ENCODE assay signal across 1 cellular context in the genomic region with DNA sequence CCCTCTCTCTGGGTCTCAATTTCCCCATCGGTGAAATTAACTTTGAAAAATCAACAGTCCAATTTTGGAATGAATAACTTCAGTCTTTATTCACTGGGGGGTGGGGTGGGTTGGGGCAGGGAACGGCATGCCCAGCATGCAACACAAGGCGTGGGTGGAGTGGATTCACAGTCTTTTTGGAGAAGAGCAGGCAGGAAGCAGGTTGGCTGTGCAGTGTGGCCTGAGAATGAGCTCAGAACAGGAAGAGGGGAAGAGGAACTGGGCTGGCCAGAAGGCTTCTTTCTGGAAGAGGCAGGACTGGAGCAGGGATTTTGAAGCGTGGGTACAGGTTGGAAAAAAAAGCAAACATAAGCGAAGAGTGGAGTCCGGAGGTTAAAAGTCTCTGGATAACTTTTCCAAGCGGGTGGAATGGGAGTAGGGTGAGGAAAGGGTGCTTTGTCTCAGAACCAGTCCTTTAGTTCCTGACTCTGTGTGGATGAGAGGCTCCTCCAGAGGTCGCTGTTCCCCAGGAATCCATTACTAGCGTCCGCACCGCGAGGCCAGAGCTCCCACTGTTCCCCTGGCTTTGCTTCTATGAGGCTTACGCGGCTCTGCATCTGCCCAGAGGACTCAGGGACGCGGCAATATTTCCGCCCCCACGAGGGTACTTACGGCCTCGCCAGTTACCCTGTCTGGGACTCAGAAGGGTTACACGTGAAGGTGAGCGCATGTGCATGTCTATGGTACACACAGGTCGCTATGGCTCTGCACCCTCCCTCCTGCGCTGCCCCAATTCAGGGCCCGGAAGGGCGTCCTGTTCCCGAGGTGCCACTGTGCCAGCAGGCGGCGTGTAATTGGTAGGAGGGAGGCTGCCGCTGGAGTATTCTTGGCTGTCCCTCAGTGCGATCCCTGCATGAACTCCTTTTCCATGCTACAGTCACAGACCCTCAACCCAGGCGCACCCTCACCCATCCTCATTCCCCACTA.
A peak's percentile ranks its signal among the peaks of the same experiment; 100 is the strongest.
TF ChIP-seq lines count a peak whose summit lies in the region.

No MANE protein-coding gene starts in this region.

TF ChIP-seq in K562, 482 proteins besides CTCF, POLR2A, EP300 and RAD21 (continued from another document):
- TF ChIP-seq MGA (IDR thresholded peaks at IDR 0.05) (peak; percentile 28; the same call in 1 of the 2 replicates), TEAD1 (CRISPR knock-in tag; IDR thresholded peaks at IDR 0.05) (peak in 1 of 2 experiments; percentile 39; a peak in 1 of 4 replicates), SPI1 (IDR thresholded peaks at IDR 0.05; ENCODE audit: borderline replicate concordance, low read depth, low read length) (peak; percentile 89), MYC (IDR thresholded peaks at IDR 0.05; ENCODE audit: low read depth, low read length) (peak; percentile 58; the same call in 1 of the 2 replicates), MYC (CRISPR knock-in tag; IDR thresholded peaks at IDR 0.05; ENCODE audit: borderline replicate concordance, low read depth) (no peak), ZBTB7A (IDR thresholded peaks at IDR 0.05; ENCODE audit: borderline replicate concordance, control insufficient read depth, low read depth, low read length) (0 out of 2 replicates have a peak, but pooled peaks have one; percentile 14), DPF2 (IDR thresholded peaks at IDR 0.05) (0 out of 2 replicates have a peak, but pooled peaks have one; percentile 17), EGR1 (conservative IDR thresholded peaks at IDR 0.05) (peak; percentile 54), YY1 (IDR thresholded peaks at IDR 0.05; ENCODE audit: borderline replicate concordance in 1 of 3, control insufficient read depth in 1 of 3, extremely low read depth in 1 of 3, insufficient read depth in 3 of 3, insufficient read length in 1 of 3, insufficient replicate concordance in 2 of 3, low read depth in 1 of 3, low read length in 2 of 3) (peak in 2 of 3 experiments; percentile 52 to 77), RBFOX2 (IDR thresholded peaks at IDR 0.05; ENCODE audit: low read depth, low read length) (0 out of 2 replicates have a peak, but pooled peaks have one; percentile 34), JUND (IDR thresholded peaks at IDR 0.05; ENCODE audit: borderline replicate concordance, low read depth, low read length) (no peak; the same call in 1 of the 2 replicates), JUND (tag; IDR thresholded peaks at IDR 0.05; ENCODE audit: borderline replicate concordance, low read depth, low read length) (peak; percentile 16; the same call in 1 of the 3 replicates), ZNF217 (CRISPR knock-in tag; IDR thresholded peaks at IDR 0.05) (no peak), ZNF707 (CRISPR knock-in tag; conservative IDR thresholded peaks at IDR 0.05) (no peak), NFE2L1 (tag; IDR thresholded peaks at IDR 0.05; ENCODE audit: borderline replicate concordance, low read depth) (no peak), SETDB1 (IDR thresholded peaks at IDR 0.05; ENCODE audit: low read length) (no peak), MTA3 (IDR thresholded peaks at IDR 0.05; ENCODE audit: borderline replicate concordance) (no peak), ZBTB1 (CRISPR knock-in tag; IDR thresholded peaks at IDR 0.05; ENCODE audit: borderline replicate concordance, low read depth) (0 out of 2 replicates have a peak, but pooled peaks have one; percentile 26), DIDO1 (tag; IDR thresholded peaks at IDR 0.05; ENCODE audit: low read depth) (no peak), SMARCE1 (IDR thresholded peaks at IDR 0.05) (peak; percentile 60; the same call in 1 of the 2 replicates), KLF16 (IDR thresholded peaks at IDR 0.05) (0 out of 2 replicates have a peak, but pooled peaks have one; percentile 22), NBN (IDR thresholded peaks at IDR 0.05; ENCODE audit: low read depth) (0 out of 2 replicates have a peak, but pooled peaks have one; percentile 33)
- TF ChIP-seq, protein P1, sequence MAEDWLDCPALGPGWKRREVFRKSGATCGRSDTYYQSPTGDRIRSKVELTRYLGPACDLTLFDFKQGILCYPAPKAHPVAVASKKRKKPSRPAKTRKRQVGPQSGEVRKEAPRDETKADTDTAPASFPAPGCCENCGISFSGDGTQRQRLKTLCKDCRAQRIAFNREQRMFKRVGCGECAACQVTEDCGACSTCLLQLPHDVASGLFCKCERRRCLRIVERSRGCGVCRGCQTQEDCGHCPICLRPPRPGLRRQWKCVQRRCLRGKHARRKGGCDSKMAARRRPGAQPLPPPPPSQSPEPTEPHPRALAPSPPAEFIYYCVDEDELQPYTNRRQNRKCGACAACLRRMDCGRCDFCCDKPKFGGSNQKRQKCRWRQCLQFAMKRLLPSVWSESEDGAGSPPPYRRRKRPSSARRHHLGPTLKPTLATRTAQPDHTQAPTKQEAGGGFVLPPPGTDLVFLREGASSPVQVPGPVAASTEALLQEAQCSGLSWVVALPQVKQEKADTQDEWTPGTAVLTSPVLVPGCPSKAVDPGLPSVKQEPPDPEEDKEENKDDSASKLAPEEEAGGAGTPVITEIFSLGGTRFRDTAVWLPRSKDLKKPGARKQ (CRISPR knock-in tag; IDR thresholded peaks at IDR 0.05), result peak; percentile 69; the same call in 1 of the 2 replicates
- TF ChIP-seq, protein P2, sequence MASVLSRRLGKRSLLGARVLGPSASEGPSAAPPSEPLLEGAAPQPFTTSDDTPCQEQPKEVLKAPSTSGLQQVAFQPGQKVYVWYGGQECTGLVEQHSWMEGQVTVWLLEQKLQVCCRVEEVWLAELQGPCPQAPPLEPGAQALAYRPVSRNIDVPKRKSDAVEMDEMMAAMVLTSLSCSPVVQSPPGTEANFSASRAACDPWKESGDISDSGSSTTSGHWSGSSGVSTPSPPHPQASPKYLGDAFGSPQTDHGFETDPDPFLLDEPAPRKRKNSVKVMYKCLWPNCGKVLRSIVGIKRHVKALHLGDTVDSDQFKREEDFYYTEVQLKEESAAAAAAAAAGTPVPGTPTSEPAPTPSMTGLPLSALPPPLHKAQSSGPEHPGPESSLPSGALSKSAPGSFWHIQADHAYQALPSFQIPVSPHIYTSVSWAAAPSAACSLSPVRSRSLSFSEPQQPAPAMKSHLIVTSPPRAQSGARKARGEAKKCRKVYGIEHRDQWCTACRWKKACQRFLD (CRISPR knock-in tag; IDR thresholded peaks at IDR 0.05), result 0 out of 2 replicates have a peak, but pooled peaks have one; percentile 23
- TF ChIP-seq, protein P3, sequence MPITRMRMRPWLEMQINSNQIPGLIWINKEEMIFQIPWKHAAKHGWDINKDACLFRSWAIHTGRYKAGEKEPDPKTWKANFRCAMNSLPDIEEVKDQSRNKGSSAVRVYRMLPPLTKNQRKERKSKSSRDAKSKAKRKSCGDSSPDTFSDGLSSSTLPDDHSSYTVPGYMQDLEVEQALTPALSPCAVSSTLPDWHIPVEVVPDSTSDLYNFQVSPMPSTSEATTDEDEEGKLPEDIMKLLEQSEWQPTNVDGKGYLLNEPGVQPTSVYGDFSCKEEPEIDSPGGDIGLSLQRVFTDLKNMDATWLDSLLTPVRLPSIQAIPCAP (CRISPR knock-in tag; IDR thresholded peaks at IDR 0.05; ENCODE audit: borderline replicate concordance), result no peak
TF ChIP-seq in K562: peak in this region for 34.
